In the genomic region with DNA sequence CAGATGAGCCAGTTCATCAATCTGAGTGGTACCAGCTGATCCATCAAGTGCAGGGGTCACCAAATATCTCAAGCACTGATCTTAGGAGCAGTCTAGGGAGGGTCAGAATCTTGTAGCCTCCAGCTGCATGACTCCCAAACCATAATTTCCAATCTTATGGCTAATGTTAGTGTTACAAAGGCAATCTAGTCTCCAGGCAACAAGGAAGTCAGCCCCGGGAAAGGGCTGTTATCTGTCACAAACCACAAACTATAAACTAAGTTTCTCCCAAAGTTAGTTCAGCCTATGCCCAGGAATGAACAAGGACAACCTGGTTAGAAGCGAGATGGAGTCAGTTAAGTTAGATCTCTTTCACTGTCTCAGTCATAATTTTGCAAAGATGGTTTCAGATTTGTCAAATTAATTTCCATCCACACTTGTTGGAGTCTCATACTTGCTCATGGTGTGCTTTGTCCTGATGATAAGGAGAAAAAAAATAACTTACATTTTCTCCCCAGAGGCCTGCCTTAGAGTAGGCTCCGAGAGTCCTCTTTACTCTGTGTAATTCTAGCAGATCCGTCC, we compare ENCODE assay signal across 22 cellular contexts. TPM values are rescaled to one million over a fixed set of nuclear protein-coding genes. Genes with fewer than 3 reads are reported as not detected.
DNase-seq lines count a peak whose midpoint lies in the region; ATAC-seq, FAIRE-seq and TF ChIP-seq lines count a peak whose summit lies in the region.
"Had no signal": no experiment of that assay in that cellular context is flagged by ENCODE, and none has a peak within 500 bp of the region (broad histone marks: within the 10 kb centered on the region; RNA-seq: fewer than 3 reads in every experiment).

No MANE protein-coding gene starts in this region.

- TF ChIP-seq POLR2A in HepG2 (IDR thresholded peaks at IDR 0.05; ENCODE audit: insufficient read depth in 1 of 2, low read depth in 2 of 2, low read length in 2 of 2) (no peak), right lobe of liver (IDR thresholded peaks at IDR 0.05) (no peak)

- H3K4me3 ChIP-seq in HepG2 (replicated peaks in 1 of 3; ENCODE audit: insufficient read depth in 1 of 3, low read depth in 2 of 3, low read length in 3 of 3) (no peak overlapping the region), right lobe of liver (no peak overlapping the region), PC-9 (no peak overlapping the region), endodermal cell (ENCODE audit: low read length) (no peak overlapping the region)

- no peaks in the 10 kb centered on the region for H3K9me2 ChIP-seq in PC-9 (ENCODE audit: insufficient read depth)

- H3K4me1 Mint-ChIP-seq in endodermal cell (peaks cover 72% of the 10 kb centered on the region), neural crest cell (peaks cover 27% of the 10 kb centered on the region), endothelial cell (ENCODE audit: unreplicated experiment) (peaks cover 44% of the 10 kb centered on the region)

- H3K27me3 Mint-ChIP-seq in endodermal cell (ENCODE audit: insufficient read depth) (no peaks in the 10 kb centered on the region), neural crest cell (ENCODE audit: low read depth) (peaks cover 60% of the 10 kb centered on the region), endothelial cell (ENCODE audit: unreplicated experiment) (peaks cover 7% of the 10 kb centered on the region)

- 28% methylated on average over 4 of the region's 4 CpGs for WGBS in HepG2 (ENCODE audit: low lambda C conversion rate)
- WGBS in right lobe of liver (ENCODE audit: insufficient coverage, low coverage, low lambda C conversion rate, missing lambda C conversion rate) = 56% methylated on average over 4 of the region's 4 CpGs
- 60 to 70% methylated on average over 3 to 4 of the region's 4 CpGs for WGBS in endodermal cell (ENCODE audit: insufficient coverage in 1 of 2, insufficient read length in 1 of 2), 2 experiments

- H3K4me2 ChIP-seq in HepG2 (ENCODE audit: low read depth, low read length) (no peak overlapping the region), PC-9 (0 out of 2 replicates have a peak overlapping the region, but pooled peaks have one; percentile 1)

- H3K9me3 Mint-ChIP-seq in endodermal cell (no peaks in the 10 kb centered on the region), neural crest cell (no peaks in the 10 kb centered on the region), endothelial cell (ENCODE audit: unreplicated experiment) (no peaks in the 10 kb centered on the region)
- H3K9me3 Mint-ChIP-seq: HFFc6 had no signal

- DNase-seq in HepG2 (ENCODE audit: low spot score) (no peak), right lobe of liver (no peak), PC-9 (peak in 1 of 2 experiments; percentile 45), endodermal cell (no peak), neural crest cell (ENCODE audit: low read depth, low spot score) (no peak), SIG-M5 treated with dmso at 0.1 percent for 504 hours (lab: John Stamatoyannopoulos, UW; ENCODE audit: unreplicated experiment) (no peak), endothelial cell (ENCODE audit: low spot score) (no peak)
- DNase-seq: BE2C; CD4-positive, CD25-positive, alpha-beta regulatory T cell; COR-L47; HFFc6; Kasumi-1; NCI-H1092 treated with DMSO at 0.1 percent for 48 hours; NCI-H2081 treated with DMSO at 0.1 percent for 48 hours; NCI-H524; NCI-H82; SW 1271 had no signal

- H3K4me1 ChIP-seq in HepG2 (ENCODE audit: insufficient read depth, low read length) (peaks cover 32% of the 10 kb centered on the region), right lobe of liver (peaks cover 0 to 13% (median under 1%) of the 10 kb centered on the region in 4 donors), PC-9 (replicated peaks; ENCODE audit: insufficient read depth) (peaks cover 38% of the 10 kb centered on the region), endodermal cell (ENCODE audit: control insufficient read depth, insufficient read depth, low read length) (peaks cover 27% of the 10 kb centered on the region)
- H3K4me1 ChIP-seq: BE2C had no signal

- FAIRE-seq in HepG2 (lab: Jason Lieb, UNC) = no peak
- FAIRE-seq: GM12891, H54 had no signal

- CTCF ChIA-PET in HepG2 (lab: Yijun Ruan, JAX; ENCODE audit: low intra/inter-chr PET ratio, low total read pairs) = no interaction called here
- CTCF ChIA-PET in PC-9 (lab: Charles Lee) = no interaction called here

- H3K9me3 ChIP-seq in HepG2 (ENCODE audit: low read length) (no peaks in the 10 kb centered on the region), right lobe of liver (no peaks in the 10 kb centered on the region), PC-9 (ENCODE audit: insufficient read depth, low read depth) (no peaks in the 10 kb centered on the region), endodermal cell (ENCODE audit: control insufficient read depth, low read length) (no peaks in the 10 kb centered on the region)
- H3K9me3 ChIP-seq: BE2C had no signal

- H3K79me2 ChIP-seq in HepG2 (ENCODE audit: insufficient read depth, low read length) = peaks cover 6% of the 10 kb centered on the region
- peaks cover 9% of the 10 kb centered on the region for H3K79me2 ChIP-seq in PC-9 (ENCODE audit: low read depth)

- BruUV-seq in HepG2 (replicated peaks; lab: Mats Ljungman, UMichigan) (no TSS peak), PC-9 (replicated peaks; lab: Mats Ljungman, UMichigan) (no TSS peak)

- TF ChIP-seq EP300 in HepG2 (IDR thresholded peaks at IDR 0.05; ENCODE audit: low read depth in 2 of 2, low read length in 2 of 2) (no peak), HepG2 (CRISPR knock-in tag; IDR thresholded peaks at IDR 0.05; ENCODE audit: borderline replicate concordance) (no peak)

- no peak overlapping the region for H2AFZ ChIP-seq in HepG2 (ENCODE audit: low read length)
- no peak overlapping the region for H2AFZ ChIP-seq in PC-9

- H3K27ac Mint-ChIP-seq in endodermal cell = peak overlapping the region; percentile 5
- H3K27ac Mint-ChIP-seq in neural crest cell (ENCODE audit: unreplicated experiment) = no peak overlapping the region
- H3K27ac Mint-ChIP-seq in endothelial cell (ENCODE audit: unreplicated experiment) = no peak overlapping the region
- H3K27ac Mint-ChIP-seq: CD4-positive, CD25-positive, alpha-beta regulatory T cell; HFFc6 had no signal

- H3K4me3 Mint-ChIP-seq in endodermal cell (no peak overlapping the region), neural crest cell (peak overlapping the region; percentile 41), endothelial cell (ENCODE audit: unreplicated experiment) (no peak overlapping the region)
- H3K4me3 Mint-ChIP-seq: HFFc6 had no signal

- in situ Hi-C loops in HepG2 (cut with HindIII; ENCODE audit: extremely low pct_ligation_motif_present, low pct_unique_long_range_greater_than_20kb) = loop anchor here (25.0 kb wide), 1 partner anchor 1518 kb away; a partner anchor contains a TSS

- ATAC-seq in HepG2 (no peak), right lobe of liver (no peak), GM18517 (IDR thresholded peaks at IDR 0.05; ENCODE audit: unreplicated experiment) (no peak)

- TF ChIP-seq CTCF in HepG2 (CRISPR knock-in tag; IDR thresholded peaks at IDR 0.05) (no peak), right lobe of liver (IDR thresholded peaks at IDR 0.05) (no peak), PC-9 (conservative IDR thresholded peaks at IDR 0.05) (no peak), endodermal cell (conservative IDR thresholded peaks at IDR 0.05) (no peak), neural crest cell (conservative IDR thresholded peaks at IDR 0.05) (no peak), endothelial cell (IDR thresholded peaks at IDR 0.05; ENCODE audit: unreplicated experiment) (no peak)

- no peaks in the 10 kb centered on the region for H3K36me3 Mint-ChIP-seq in endodermal cell (ENCODE audit: low read depth)
- H3K36me3 Mint-ChIP-seq in neural crest cell (ENCODE audit: low read depth) = no peaks in the 10 kb centered on the region
- H3K36me3 Mint-ChIP-seq in endothelial cell (ENCODE audit: low read depth, unreplicated experiment) = no peaks in the 10 kb centered on the region

- intact Hi-C loops in HepG2 (cut with micrococcal nuclease; ENCODE audit: unreplicated experiment) = no loop called here
- intact Hi-C loops in right lobe of liver (cut with DNase I) = no loop called here
- intact Hi-C loops in PC-9 (cut with micrococcal nuclease; ENCODE audit: unreplicated experiment) = no loop called here

- H4K20me1 ChIP-seq in HepG2 (ENCODE audit: insufficient read depth, low read length) (no peaks in the 10 kb centered on the region), PC-9 (ENCODE audit: insufficient read depth) (no peaks in the 10 kb centered on the region)

- peaks cover 20% of the 10 kb centered on the region; the same call in 1 of the 2 replicates for H3F3A ChIP-seq in PC-9 (ENCODE audit: insufficient read depth, low read depth)

- no peak for TF ChIP-seq RAD21 in HepG2 (CRISPR knock-in tag; IDR thresholded peaks at IDR 0.05)

- H3K27me3 ChIP-seq in HepG2 (ENCODE audit: control insufficient read depth in 1 of 2, insufficient read depth in 2 of 2, low read length in 2 of 2) (peaks cover 0 to 21% of the 10 kb centered on the region in 2 experiments; a peak in 2 of 5 replicates), right lobe of liver (no peaks in the 10 kb centered on the region), PC-9 (ENCODE audit: insufficient read depth, low read depth) (no peaks in the 10 kb centered on the region), endodermal cell (ENCODE audit: control insufficient read depth, insufficient read depth, low read length, poor library complexity, severe bottlenecking) (no peaks in the 10 kb centered on the region)

- POLR2A ChIA-PET in HepG2 (lab: Yijun Ruan, JAX) = interaction anchor here (0.7 to 1.1 kb wide), 2 partner anchors 32 to 172 kb away, joined by 3 to 5 read pairs; a partner anchor contains a TSS
- POLR2A ChIA-PET in PC-9 (lab: Charles Lee; ENCODE audit: unreplicated experiment) = interaction anchor here (0.5 kb wide), 1 partner anchor 47 kb away, joined by 6 read pairs; no protein-coding TSS in a partner anchor

- no peaks in the 10 kb centered on the region for H3K36me3 ChIP-seq in HepG2 (replicated peaks in 1 of 2; ENCODE audit: control insufficient read depth in 1 of 2, insufficient read depth in 2 of 2, low read length in 2 of 2)
- no peaks in the 10 kb centered on the region for H3K36me3 ChIP-seq in right lobe of liver
- no peaks in the 10 kb centered on the region for H3K36me3 ChIP-seq in PC-9 (ENCODE audit: low read depth)
- no peaks in the 10 kb centered on the region for H3K36me3 ChIP-seq in endodermal cell (ENCODE audit: control insufficient read depth, insufficient read depth, low read length)
- H3K36me3 ChIP-seq: BE2C had no signal

- H3K9ac ChIP-seq in HepG2 (ENCODE audit: insufficient read depth, low read depth, low read length) (no peak overlapping the region), endodermal cell (ENCODE audit: extremely low read depth, low read length, poor library complexity, severe bottlenecking) (no peak overlapping the region)

- H3K27ac ChIP-seq in HepG2 (ENCODE audit: extremely low read length, insufficient read depth, low read length) = no peak overlapping the region
- no peak overlapping the region for H3K27ac ChIP-seq in right lobe of liver
- no peak overlapping the region for H3K27ac ChIP-seq in PC-9
- no peak overlapping the region for H3K27ac ChIP-seq in endodermal cell (ENCODE audit: low read depth, low read length)

RNA-seq across cellular contexts. Expression of a gene that starts 3.9 kb away (rescaled TPM):
- total RNA-seq in HepG2 (2016; rRNA removed; fragmentation: Illumina TruSeq; extraction: Trizol) = 16.1 and 22.8 TPM in 2 replicates
- 1.9 and 2.6 TPM in 2 replicates for total RNA-seq in HepG2 (2016; cell fraction: cytosol; rRNA removed; fragmentation: Illumina TruSeq; extraction: Trizol; ENCODE audit: low read depth)
- total RNA-seq in HepG2 (2016; cell fraction: insoluble cytoplasmic fraction; rRNA removed; fragmentation: Illumina TruSeq; extraction: Trizol) = 13.5 and 23.6 TPM in 2 replicates
- total RNA-seq in HepG2 (2016; cell fraction: membrane; rRNA removed; fragmentation: Illumina TruSeq; extraction: Trizol) = 5.5 and 6.1 TPM in 2 replicates
- total RNA-seq in HepG2 (2016; cell fraction: nucleus; rRNA removed; fragmentation: Illumina TruSeq; extraction: Trizol) = 15.3 and 18.4 TPM in 2 replicates
- polyA plus RNA-seq in HepG2 (2011; rRNA removed) = 47.5 and 48.1 TPM in 2 replicates
- 40.5 and 42.2 TPM in 2 replicates for polyA plus RNA-seq in HepG2 (2011; cell fraction: cytosol; rRNA removed)
- 28.4 and 31.8 TPM in 2 replicates for polyA plus RNA-seq in HepG2 (2011; cell fraction: nucleus; rRNA removed)
- polyA plus RNA-seq in HepG2 (2012) = 28.4 and 31.9 TPM in 2 replicates
- 4.3 and 5.4 TPM in 2 replicates for polyA plus RNA-seq in HepG2 (2016; cell fraction: cytosol; fragmentation: Illumina TruSeq; extraction: Trizol; ENCODE audit: low read depth)
- 31.7 and 36.0 TPM in 2 replicates for polyA plus RNA-seq in HepG2 (2016; cell fraction: insoluble cytoplasmic fraction; fragmentation: Illumina TruSeq; extraction: Trizol; ENCODE audit: low read depth)
- polyA plus RNA-seq in HepG2 (2016; cell fraction: membrane; fragmentation: Illumina TruSeq; extraction: Trizol; ENCODE audit: low read depth) = 10.4 and 12.8 TPM in 2 replicates
- 27.4 and 28.0 TPM in 2 replicates for polyA plus RNA-seq in HepG2 (2016; cell fraction: nucleus; fragmentation: Illumina TruSeq; extraction: Trizol; ENCODE audit: insufficient read depth, low read depth)
- 45.6 and 63.5 TPM in 2 replicates for polyA minus RNA-seq in HepG2 (2011; rRNA and poly(A)+ RNA removed; ENCODE audit: low replicate concordance)
- polyA minus RNA-seq in HepG2 (2011; cell fraction: cytosol; rRNA and poly(A)+ RNA removed) = 14.6 and 19.0 TPM in 2 replicates
- 26.9 and 36.6 TPM in 2 replicates for polyA minus RNA-seq in HepG2 (2011; cell fraction: nucleus; rRNA and poly(A)+ RNA removed)
- 10 to 100 TPM; 12.7 to 38.1 (median 18.5) TPM for total RNA-seq in right lobe of liver
- total RNA-seq in PC-9 (2021) = 62.1 and 83.2 TPM in 2 replicates
- 10 to 100 TPM; 68.3 to 77.7 TPM for total RNA-seq in endodermal cell
- polyA plus RNA-seq in endodermal cell (2013, experiment 1 of 2) = 18.7 TPM
- 15.9 TPM for polyA plus RNA-seq in endodermal cell (2013, experiment 2 of 2)
- total RNA-seq in neural crest cell = 11.2 and 11.6 TPM in 2 replicates
- total RNA-seq in endothelial cell (ENCODE audit: unreplicated experiment) = 77.7 TPM

RNA-seq across cellular contexts. Expression of a gene that starts 5.2 kb away (rescaled TPM):
- total RNA-seq in HepG2 (2016; rRNA removed; fragmentation: Illumina TruSeq; extraction: Trizol) (385 and 558 TPM in 2 replicates), right lobe of liver (100 to 1,000 TPM; 107 to 249 (median 133) TPM), PC-9 (2021) (129 and 155 TPM in 2 replicates), endodermal cell (100 to 1,000 TPM; 176 to 193 TPM), neural crest cell (151 and 155 TPM in 2 replicates), endothelial cell (ENCODE audit: unreplicated experiment) (250 TPM)
- 148 and 149 TPM in 2 replicates for total RNA-seq in HepG2 (2016; cell fraction: cytosol; rRNA removed; fragmentation: Illumina TruSeq; extraction: Trizol; ENCODE audit: low read depth)
- 449 and 577 TPM in 2 replicates for total RNA-seq in HepG2 (2016; cell fraction: insoluble cytoplasmic fraction; rRNA removed; fragmentation: Illumina TruSeq; extraction: Trizol)
- total RNA-seq in HepG2 (2016; cell fraction: membrane; rRNA removed; fragmentation: Illumina TruSeq; extraction: Trizol) = 133 and 150 TPM in 2 replicates
- total RNA-seq in HepG2 (2016; cell fraction: nucleus; rRNA removed; fragmentation: Illumina TruSeq; extraction: Trizol) = 382 and 439 TPM in 2 replicates
- polyA plus RNA-seq in HepG2 (2011; rRNA removed) = 508 and 626 TPM in 2 replicates
- polyA plus RNA-seq in HepG2 (2011; cell fraction: cytosol; rRNA removed) = 1,110 and 1,232 TPM in 2 replicates
- polyA plus RNA-seq in HepG2 (2011; cell fraction: nucleus; rRNA removed) = 187 and 222 TPM in 2 replicates
- 327 and 493 TPM in 2 replicates for polyA plus RNA-seq in HepG2 (2012)
- 141 and 152 TPM in 2 replicates for polyA plus RNA-seq in HepG2 (2016; cell fraction: cytosol; fragmentation: Illumina TruSeq; extraction: Trizol; ENCODE audit: low read depth)
- polyA plus RNA-seq in HepG2 (2016; cell fraction: insoluble cytoplasmic fraction; fragmentation: Illumina TruSeq; extraction: Trizol; ENCODE audit: low read depth) = 395 and 434 TPM in 2 replicates
- 122 and 125 TPM in 2 replicates for polyA plus RNA-seq in HepG2 (2016; cell fraction: membrane; fragmentation: Illumina TruSeq; extraction: Trizol; ENCODE audit: low read depth)
- polyA plus RNA-seq in HepG2 (2016; cell fraction: nucleus; fragmentation: Illumina TruSeq; extraction: Trizol; ENCODE audit: insufficient read depth, low read depth) = 602 and 624 TPM in 2 replicates
- 261 and 460 TPM in 2 replicates for polyA minus RNA-seq in HepG2 (2011; rRNA and poly(A)+ RNA removed; ENCODE audit: low replicate concordance)
- 132 TPM in 2 replicates for polyA minus RNA-seq in HepG2 (2011; cell fraction: cytosol; rRNA and poly(A)+ RNA removed)
- polyA minus RNA-seq in HepG2 (2011; cell fraction: nucleus; rRNA and poly(A)+ RNA removed) = 79.2 and 94.7 TPM in 2 replicates
- polyA plus RNA-seq in endodermal cell (2013, experiment 1 of 2) = 241 TPM
- 234 TPM for polyA plus RNA-seq in endodermal cell (2013, experiment 2 of 2)

RNA-seq across cellular contexts. Expression of a gene that starts 49.9 kb away (rescaled TPM):
- not detected in 2 replicates for total RNA-seq in HepG2 (2016; rRNA removed; fragmentation: Illumina TruSeq; extraction: Trizol)
- total RNA-seq in HepG2 (2016; cell fraction: cytosol; rRNA removed; fragmentation: Illumina TruSeq; extraction: Trizol; ENCODE audit: low read depth) = not detected in 2 replicates
- not detected in 2 replicates for total RNA-seq in HepG2 (2016; cell fraction: insoluble cytoplasmic fraction; rRNA removed; fragmentation: Illumina TruSeq; extraction: Trizol)
- not detected in 2 replicates for total RNA-seq in HepG2 (2016; cell fraction: membrane; rRNA removed; fragmentation: Illumina TruSeq; extraction: Trizol)
- not detected in 2 replicates for total RNA-seq in HepG2 (2016; cell fraction: nucleus; rRNA removed; fragmentation: Illumina TruSeq; extraction: Trizol)
- not detected in 2 replicates for polyA plus RNA-seq in HepG2 (2011; rRNA removed)
- not detected in 2 replicates for polyA plus RNA-seq in HepG2 (2011; cell fraction: cytosol; rRNA removed)
- polyA plus RNA-seq in HepG2 (2011; cell fraction: nucleus; rRNA removed) = not detected in 2 replicates
- polyA plus RNA-seq in HepG2 (2012) = not detected in 2 replicates
- not detected in 2 replicates for polyA plus RNA-seq in HepG2 (2016; cell fraction: cytosol; fragmentation: Illumina TruSeq; extraction: Trizol; ENCODE audit: low read depth)
- polyA plus RNA-seq in HepG2 (2016; cell fraction: insoluble cytoplasmic fraction; fragmentation: Illumina TruSeq; extraction: Trizol; ENCODE audit: low read depth) = not detected in 2 replicates
- polyA plus RNA-seq in HepG2 (2016; cell fraction: membrane; fragmentation: Illumina TruSeq; extraction: Trizol; ENCODE audit: low read depth) = not detected in 2 replicates
- polyA plus RNA-seq in HepG2 (2016; cell fraction: nucleus; fragmentation: Illumina TruSeq; extraction: Trizol; ENCODE audit: insufficient read depth, low read depth) = not detected in 2 replicates
- not detected in 2 replicates for polyA minus RNA-seq in HepG2 (2011; rRNA and poly(A)+ RNA removed; ENCODE audit: low replicate concordance)
- polyA minus RNA-seq in HepG2 (2011; cell fraction: cytosol; rRNA and poly(A)+ RNA removed) = not detected in 2 replicates
- not detected in 2 replicates for polyA minus RNA-seq in HepG2 (2011; cell fraction: nucleus; rRNA and poly(A)+ RNA removed)
- total RNA-seq in right lobe of liver = not detected
- total RNA-seq in PC-9 (2021) = 0.11 TPM in 1 of 2 replicates, not detected in the other
- not detected for total RNA-seq in endodermal cell
- polyA plus RNA-seq in endodermal cell (2013, experiment 1 of 2) = not detected
- not detected for polyA plus RNA-seq in endodermal cell (2013, experiment 2 of 2)
- total RNA-seq in neural crest cell = not detected in 2 replicates
- total RNA-seq in endothelial cell (ENCODE audit: unreplicated experiment) = not detected
- total RNA-seq: A172; CD4-positive, CD25-positive, alpha-beta regulatory T cell; HFFc6; SK-MEL-5 had no signal
- polyA plus RNA-seq: CD4-positive, CD25-positive, alpha-beta regulatory T cell had no signal
